31 cellular contexts compared by ENCODE assay signal in the genomic region with DNA sequence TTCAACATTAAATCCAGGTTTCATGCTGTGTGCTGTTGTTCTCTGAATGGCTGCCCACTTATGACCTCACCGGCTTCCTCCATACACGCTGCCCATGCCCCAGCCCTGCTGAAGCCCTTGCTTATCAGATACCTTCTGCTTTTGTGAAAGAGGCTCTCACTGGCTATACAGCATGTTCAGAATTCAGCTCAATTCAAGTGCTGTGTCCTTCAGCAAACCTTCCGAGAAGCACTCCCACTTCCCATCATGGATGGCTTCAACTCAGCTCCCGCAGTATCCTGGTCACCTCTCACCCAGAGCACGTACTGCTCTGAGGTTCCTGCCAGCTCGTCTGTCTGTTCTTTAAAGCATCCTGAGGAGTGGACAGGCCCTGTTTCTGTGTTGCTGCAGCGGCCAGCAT. TPM values are rescaled to one million over a fixed set of nuclear protein-coding genes. Genes with fewer than 3 reads are reported as not detected.
A peak's percentile ranks its signal among the peaks of the same experiment; 100 is the strongest.
DNase-seq lines count a peak whose midpoint lies in the region; ATAC-seq and TF ChIP-seq lines count a peak whose summit lies in the region.
"Had no signal": no experiment of that assay in that cellular context is flagged by ENCODE, and none has a peak within 500 bp of the region (broad histone marks: within the 10 kb centered on the region; RNA-seq: fewer than 3 reads in every experiment).

No MANE protein-coding gene starts in this region.

- no peak overlapping the region for H3K27ac ChIP-seq in lower lobe of right lung
- H3K27ac ChIP-seq: A549, foreskin keratinocyte, SJSA1, stomach, thyroid gland had no signal

- peaks cover 46% of the 10 kb centered on the region for H3K36me3 ChIP-seq in lower lobe of right lung
- H3K36me3 ChIP-seq: thyroid gland had no signal

- DNase-seq in CD1c-positive myeloid dendritic cell (ENCODE audit: extremely low spot score): peak; percentile 46
- peak; percentile 19 for DNase-seq in UCSD-AML1 (lab: John Stamatoyannopoulos, UW; ENCODE audit: unreplicated experiment)
- DNase-seq in erythroblast (lab: John Stamatoyannopoulos, UW): peak; percentile 58 to 76
- peak; percentile 55 for DNase-seq in lower lobe of right lung
- no peak for DNase-seq in midbrain (lab: John Stamatoyannopoulos, UW)
- no peak for DNase-seq in T-helper 1 cell
- DNase-seq in NCI-H2196 (lab: John Stamatoyannopoulos, UW; ENCODE audit: unreplicated experiment): no peak
- DNase-seq: activated CD4-positive, alpha-beta T cell treated with anti-CD3 and anti-CD28 coated beads for 4 hours; activated CD8-positive, alpha-beta memory T cell treated with anti-CD3 and anti-CD28 coated beads for 24 hours; activated gamma-delta T cell; activated T-cell treated with anti-CD3 and anti-CD28 coated beads, Interleukin-2, amount 50 U/mL, for 1 hour; CD8-positive, alpha-beta T cell; DMS 273 treated with DMSO at 0.1 percent for 48 hours; effector CD8-positive, alpha-beta T cell; EL; foreskin keratinocyte; GOT3; IMR-90; mesendoderm; NCI-H1694 treated with DMSO at 0.1 percent for 48 hours; NCI-H2171; NCI-H526 treated with DMSO at 0.1 percent for 48 hours; occipital lobe; small intestine; stimulated activated CD4-positive, alpha-beta T cell treated with anti-CD3 and anti-CD28 coated beads, Interleukin-2, amount 100 ng/mL, for 24 hours; stomach; T-cell; thyroid gland had no signal

- H3K27me3 ChIP-seq in lower lobe of right lung (ENCODE audit: low read depth): no peaks in the 10 kb centered on the region
- H3K27me3 ChIP-seq: foreskin keratinocyte, SJSA1, stomach, thyroid gland had no signal

- ATAC-seq in lower lobe of right lung (peak; percentile 56 to 74), HG03135 (IDR thresholded peaks at IDR 0.05; ENCODE audit: unreplicated experiment) (no peak)
- ATAC-seq: A549; CD8-positive, alpha-beta T cell; foreskin keratinocyte; T-cell had no signal

- intact Hi-C loops in lower lobe of right lung (cut with DNase I): no loop called here

- peaks cover 44% of the 10 kb centered on the region for H3K4me1 ChIP-seq in lower lobe of right lung
- H3K4me1 ChIP-seq: foreskin keratinocyte had no signal

- no peak for TF ChIP-seq POLR2A in erythroblast (IDR thresholded peaks at IDR 0.05; ENCODE audit: low read length)

- H3K4me3 ChIP-seq in lower lobe of right lung: no peak overlapping the region
- H3K4me3 ChIP-seq: A549, SJSA1, stomach, thyroid gland had no signal

- H3K9me3 ChIP-seq in lower lobe of right lung: no peaks in the 10 kb centered on the region
- H3K9me3 ChIP-seq: A549, SJSA1, stomach, thyroid gland had no signal

- no peak for TF ChIP-seq CTCF in lower lobe of right lung (IDR thresholded peaks at IDR 0.05)

RNA-seq across cellular contexts. Expression of gene PPFIA1, which starts 49.2 kb away (rescaled TPM):
- 81.0 TPM for total RNA-seq in lower lobe of right lung

Comparison
In these comparisons a context has a peak if more than half of its experiments do, and no peak if none do; other contexts are left out.
1. DNase-seq: peak in CD1c-positive myeloid dendritic cell (single experiment), UCSD-AML1 (single experiment), erythroblast (2 of 2) and lower lobe of right lung (single experiment); none in midbrain (single experiment), T-helper 1 cell (0 of 5) and NCI-H2196 (single experiment).